Comparison of ENCODE assay signal across 11 cellular contexts in genomic region chr14:104967414-104968152, GRCh38. TPM values are rescaled to one million over a fixed set of nuclear protein-coding genes. Genes with fewer than 3 reads are reported as not detected.
A peak's percentile ranks its signal among the peaks of the same experiment; 100 is the strongest.
DNase-seq lines count a peak whose midpoint lies in the region; ATAC-seq and TF ChIP-seq lines count a peak whose summit lies in the region.
"Had no signal": no experiment of that assay in that cellular context is flagged by ENCODE, and none has a peak within 500 bp of the region (broad histone marks: within the 10 kb centered on the region; RNA-seq: fewer than 3 reads in every experiment).

No MANE protein-coding gene starts in this region.

- H3K36me3 Mint-ChIP-seq in natural killer cell treated with Interleukin-12 subunit alpha and Interleukin-12 subunit beta and Interleukin-15 and Interleukin-18, amount 100 ng/mL, for 72 hours, result no peaks in the 10 kb centered on the region
- no peaks in the 10 kb centered on the region for H3K36me3 Mint-ChIP-seq in activated naive CD8-positive, alpha-beta T cell treated with anti-CD3 and anti-CD28 coated beads, Interleukin-2, amount 50 U/mL, for 24 hours (ENCODE audit: low read depth)
- H3K36me3 Mint-ChIP-seq: IgD-negative memory B cell, naive B cell had no signal

- peaks cover 0 to 5% of the 10 kb centered on the region in 2 donors for H3K27me3 Mint-ChIP-seq in natural killer cell treated with Interleukin-12 subunit alpha and Interleukin-12 subunit beta and Interleukin-15 and Interleukin-18, amount 100 ng/mL, for 72 hours
- peaks cover 16% of the 10 kb centered on the region for H3K27me3 Mint-ChIP-seq in activated naive CD8-positive, alpha-beta T cell treated with anti-CD3 and anti-CD28 coated beads, Interleukin-2, amount 50 U/mL, for 24 hours

- H3K4me1 Mint-ChIP-seq in natural killer cell treated with Interleukin-12 subunit alpha and Interleukin-12 subunit beta and Interleukin-15 and Interleukin-18, amount 100 ng/mL, for 72 hours (ENCODE audit: low read depth in 2 of 2), result no peaks in the 10 kb centered on the region
- no peaks in the 10 kb centered on the region for H3K4me1 Mint-ChIP-seq in activated naive CD8-positive, alpha-beta T cell treated with anti-CD3 and anti-CD28 coated beads, Interleukin-2, amount 50 U/mL, for 24 hours

- H3K4me3 Mint-ChIP-seq in natural killer cell treated with Interleukin-12 subunit alpha and Interleukin-12 subunit beta and Interleukin-15 and Interleukin-18, amount 100 ng/mL, for 72 hours, result no peak overlapping the region
- H3K4me3 Mint-ChIP-seq in activated naive CD8-positive, alpha-beta T cell treated with anti-CD3 and anti-CD28 coated beads, Interleukin-2, amount 50 U/mL, for 24 hours, result no peak overlapping the region

- H3K27ac Mint-ChIP-seq in natural killer cell treated with Interleukin-12 subunit alpha and Interleukin-12 subunit beta and Interleukin-15 and Interleukin-18, amount 100 ng/mL, for 72 hours, result no peak overlapping the region
- H3K27ac Mint-ChIP-seq in activated naive CD8-positive, alpha-beta T cell treated with anti-CD3 and anti-CD28 coated beads, Interleukin-2, amount 50 U/mL, for 24 hours, result no peak overlapping the region
- H3K27ac Mint-ChIP-seq: IgD-negative memory B cell, naive B cell had no signal

- DNase-seq in AG10803 (ENCODE audit: low read depth) (peak; percentile 24), NCI-H510A (lab: John Stamatoyannopoulos, UW) (peak; percentile 25), fibroblast of mammary gland (ENCODE audit: low read depth) (peak; percentile 33), globus pallidus (ENCODE audit: low spot score) (no peak)
- DNase-seq in natural killer cell treated with Interleukin-12 subunit alpha and Interleukin-12 subunit beta and Interleukin-15 and Interleukin-18, amount 100 ng/mL, for 72 hours (ENCODE audit: low spot score), result peak; percentile 57
- DNase-seq in activated naive CD8-positive, alpha-beta T cell treated with anti-CD3 and anti-CD28 coated beads, Interleukin-2, amount 50 U/mL, for 24 hours, result no peak
- DNase-seq: naive B cell had no signal

- H3K4me3 ChIP-seq in AG10803 (ENCODE audit: low read length) (peak overlapping the region; percentile 82), fibroblast of mammary gland (ENCODE audit: control insufficient read depth, low read depth, low read length) (peak overlapping the region; percentile 78)

- H3K9me3 Mint-ChIP-seq in natural killer cell treated with Interleukin-12 subunit alpha and Interleukin-12 subunit beta and Interleukin-15 and Interleukin-18, amount 100 ng/mL, for 72 hours, result no peaks in the 10 kb centered on the region
- H3K9me3 Mint-ChIP-seq in activated naive CD8-positive, alpha-beta T cell treated with anti-CD3 and anti-CD28 coated beads, Interleukin-2, amount 50 U/mL, for 24 hours, result no peaks in the 10 kb centered on the region
- H3K9me3 Mint-ChIP-seq: IgD-negative memory B cell, naive B cell had no signal

- no peak for TF ChIP-seq CTCF in AG10803 (conservative IDR thresholded peaks at IDR 0.05; ENCODE audit: low read length)
- TF ChIP-seq CTCF in fibroblast of mammary gland (conservative IDR thresholded peaks at IDR 0.05; ENCODE audit: control insufficient read depth, insufficient read depth, low read depth, low read length), result no peak

- ATAC-seq in natural killer cell treated with Interleukin-12 subunit alpha and Interleukin-12 subunit beta and Interleukin-15 and Interleukin-18, amount 100 ng/mL, for 72 hours, result peak; percentile 8 to 22
- ATAC-seq in GM18520 (IDR thresholded peaks at IDR 0.05; ENCODE audit: unreplicated experiment) (no peak), GM21526 (IDR thresholded peaks at IDR 0.05; ENCODE audit: low FRiP score, unreplicated experiment) (no peak)
- no peak for ATAC-seq in activated naive CD8-positive, alpha-beta T cell treated with anti-CD3 and anti-CD28 coated beads, Interleukin-2, amount 50 U/mL, for 24 hours

RNA-seq across cellular contexts. Expression of gene AHNAK2, which starts 10.6 kb away (rescaled TPM):
- total RNA-seq in natural killer cell treated with Interleukin-12 subunit alpha and Interleukin-12 subunit beta and Interleukin-15 and Interleukin-18, amount 100 ng/mL, for 72 hours, result not detected

RNA-seq across cellular contexts. Expression of gene CLBA1, which starts 18.0 kb away (rescaled TPM):
- 1 to 10 TPM; 1.2 to 1.5 TPM for total RNA-seq in natural killer cell treated with Interleukin-12 subunit alpha and Interleukin-12 subunit beta and Interleukin-15 and Interleukin-18, amount 100 ng/mL, for 72 hours

RNA-seq across cellular contexts. Expression of gene PLD4, which starts 42.9 kb away (rescaled TPM):
- total RNA-seq in natural killer cell treated with Interleukin-12 subunit alpha and Interleukin-12 subunit beta and Interleukin-15 and Interleukin-18, amount 100 ng/mL, for 72 hours, result not detected
- total RNA-seq: activated CD8-positive, alpha-beta memory T cell treated with anti-CD3 and anti-CD28 coated beads for 36 hours had no signal

RNA-seq across cellular contexts. Expression of gene CDCA4, which starts 53.3 kb away (rescaled TPM):
- total RNA-seq in natural killer cell treated with Interleukin-12 subunit alpha and Interleukin-12 subunit beta and Interleukin-15 and Interleukin-18, amount 100 ng/mL, for 72 hours, result 10 to 100 TPM; 39.9 to 71.5 TPM

Comparison
In these comparisons a context has a peak if more than half of its experiments do, and no peak if none do; other contexts are left out.
1. DNase-seq: peak in AG10803 (single experiment), NCI-H510A (single experiment), fibroblast of mammary gland (single experiment) and natural killer cell treated with Interleukin-12 subunit alpha and Interleukin-12 subunit beta and Interleukin-15 and Interleukin-18, amount 100 ng/mL, for 72 hours (single experiment); none in globus pallidus (single experiment) and activated naive CD8-positive, alpha-beta T cell treated with anti-CD3 and anti-CD28 coated beads, Interleukin-2, amount 50 U/mL, for 24 hours (single experiment).
2. ATAC-seq: peak in natural killer cell treated with Interleukin-12 subunit alpha and Interleukin-12 subunit beta and Interleukin-15 and Interleukin-18, amount 100 ng/mL, for 72 hours (2 of 2); none in GM18520 (single experiment), GM21526 (single experiment) and activated naive CD8-positive, alpha-beta T cell treated with anti-CD3 and anti-CD28 coated beads, Interleukin-2, amount 50 U/mL, for 24 hours (single experiment).